In genomic region chr16:86060381-86061317, GRCh38 we compare ENCODE assay signal across 2 cellular contexts.
TF ChIP-seq lines count a peak whose summit lies in the region.

No MANE protein-coding gene starts in this region.

TF ChIP-seq in liver, 16 proteins besides CTCF, POLR2A, EP300 and RAD21:
- TF ChIP-seq ATF3 (IDR thresholded peaks at IDR 0.05) = no peak
- TF ChIP-seq FOXA1 (IDR thresholded peaks at IDR 0.05) = no peak
- TF ChIP-seq NR2F2 (IDR thresholded peaks at IDR 0.05) = no peak
- TF ChIP-seq YY1 (IDR thresholded peaks at IDR 0.05) = no peak
- no peak for TF ChIP-seq RXRA (IDR thresholded peaks at IDR 0.05)
- TF ChIP-seq HNF4G (IDR thresholded peaks at IDR 0.05) = no peak
- no peak for TF ChIP-seq SP1 (IDR thresholded peaks at IDR 0.05)
- TF ChIP-seq REST (IDR thresholded peaks at IDR 0.05) = no peak
- TF ChIP-seq JUND (IDR thresholded peaks at IDR 0.05) = no peak
- TF ChIP-seq, protein P1, sequence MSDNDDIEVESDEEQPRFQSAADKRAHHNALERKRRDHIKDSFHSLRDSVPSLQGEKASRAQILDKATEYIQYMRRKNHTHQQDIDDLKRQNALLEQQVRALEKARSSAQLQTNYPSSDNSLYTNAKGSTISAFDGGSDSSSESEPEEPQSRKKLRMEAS (IDR thresholded peaks at IDR 0.05) = no peak
- no peak for TF ChIP-seq GABPA (IDR thresholded peaks at IDR 0.05 in 1 of 2, conservative IDR thresholded peaks at IDR 0.05 in 1 of 2)
- no peak for TF ChIP-seq EGR1 (IDR thresholded peaks at IDR 0.05; ENCODE audit: low read depth in 2 of 2)
- no peak for TF ChIP-seq ZBTB33 (IDR thresholded peaks at IDR 0.05)
- no peak for TF ChIP-seq FOXA2 (IDR thresholded peaks at IDR 0.05)
- TF ChIP-seq TAF1 (conservative IDR thresholded peaks at IDR 0.05) = no peak
TF ChIP-seq in liver: peak in this region for 0.

TF ChIP-seq in HepG2, 621 proteins besides CTCF, POLR2A, EP300 and RAD21:
- TF ChIP-seq GPN1 (CRISPR knock-in tag; IDR thresholded peaks at IDR 0.05; ENCODE audit: borderline replicate concordance) = no peak
- TF ChIP-seq CCDC6 (CRISPR knock-in tag; IDR thresholded peaks at IDR 0.05) = no peak
- TF ChIP-seq NCOA1 (CRISPR knock-in tag; IDR thresholded peaks at IDR 0.05) = no peak
- TF ChIP-seq ZSCAN21 (CRISPR knock-in tag; IDR thresholded peaks at IDR 0.05; ENCODE audit: borderline replicate concordance) = no peak
- TF ChIP-seq PRDM10 (CRISPR knock-in tag; IDR thresholded peaks at IDR 0.05; ENCODE audit: low read depth) = no peak
- no peak for TF ChIP-seq TBP (CRISPR knock-in tag; IDR thresholded peaks at IDR 0.05)
- no peak for TF ChIP-seq SIN3A (IDR thresholded peaks at IDR 0.05; ENCODE audit: borderline replicate concordance, low read depth, low read length)
- TF ChIP-seq, protein P2, sequence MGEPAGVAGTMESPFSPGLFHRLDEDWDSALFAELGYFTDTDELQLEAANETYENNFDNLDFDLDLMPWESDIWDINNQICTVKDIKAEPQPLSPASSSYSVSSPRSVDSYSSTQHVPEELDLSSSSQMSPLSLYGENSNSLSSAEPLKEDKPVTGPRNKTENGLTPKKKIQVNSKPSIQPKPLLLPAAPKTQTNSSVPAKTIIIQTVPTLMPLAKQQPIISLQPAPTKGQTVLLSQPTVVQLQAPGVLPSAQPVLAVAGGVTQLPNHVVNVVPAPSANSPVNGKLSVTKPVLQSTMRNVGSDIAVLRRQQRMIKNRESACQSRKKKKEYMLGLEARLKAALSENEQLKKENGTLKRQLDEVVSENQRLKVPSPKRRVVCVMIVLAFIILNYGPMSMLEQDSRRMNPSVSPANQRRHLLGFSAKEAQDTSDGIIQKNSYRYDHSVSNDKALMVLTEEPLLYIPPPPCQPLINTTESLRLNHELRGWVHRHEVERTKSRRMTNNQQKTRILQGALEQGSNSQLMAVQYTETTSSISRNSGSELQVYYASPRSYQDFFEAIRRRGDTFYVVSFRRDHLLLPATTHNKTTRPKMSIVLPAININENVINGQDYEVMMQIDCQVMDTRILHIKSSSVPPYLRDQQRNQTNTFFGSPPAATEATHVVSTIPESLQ (CRISPR knock-in tag; conservative IDR thresholded peaks at IDR 0.05) = no peak
- no peak for TF ChIP-seq ZFP91 (CRISPR knock-in tag; IDR thresholded peaks at IDR 0.05; ENCODE audit: borderline replicate concordance)
- TF ChIP-seq SAFB2 (CRISPR knock-in tag; IDR thresholded peaks at IDR 0.05; ENCODE audit: borderline replicate concordance, low read depth) = no peak
TF ChIP-seq in HepG2: peak in this region for 0.
